ENCODE assay signal across 8 cellular contexts in genomic region chr1:20732588-20733360, GRCh38. TPM values are rescaled to one million over a fixed set of nuclear protein-coding genes. Genes with fewer than 3 reads are reported as not detected.
A peak's percentile ranks its signal among the peaks of the same experiment; 100 is the strongest.
DNase-seq lines count a peak whose midpoint lies in the region; ATAC-seq and TF ChIP-seq lines count a peak whose summit lies in the region.

Gene SH2D5, minus strand, starts transcription at chr1:20732703. Its CDS starts 4,659 bp downstream, at chr1:20728044.

- intact Hi-C loops in adrenal gland (cut with DNase I), result no loop called here
- intact Hi-C loops in left cardiac atrium (cut with DNase I), result no loop called here
- intact Hi-C loops in posterior cingulate gyrus (cut with DNase I), result no loop called here

- peak within 1 kb of the TSS in 3 of 4 donors; percentile 36 to 81 (median 45) for H3K4me3 ChIP-seq in adrenal gland

- no peaks in the 10 kb centered on the region for H3K9me3 ChIP-seq in adrenal gland (replicated peaks in 1 of 3)

- DNase-seq in DMS 273 (lab: John Stamatoyannopoulos, UW; ENCODE audit: unreplicated experiment) (peak; percentile 91), LHCN-M2 (ENCODE audit: low read depth) (peak; percentile 93), SW 1271 (lab: John Stamatoyannopoulos, UW) (peak; percentile 94 to 95), adrenal gland (peak; percentile 80 to 94 (median 93)), left cardiac atrium (peak; percentile 75), posterior cingulate gyrus (peak in 9 of 10 donors; percentile 40 to 94 (median 68)), type B pancreatic cell (ENCODE audit: extremely low spot score, unreplicated experiment) (no peak)

- no peaks in the 10 kb centered on the region for H3K27me3 ChIP-seq in adrenal gland

- peaks cover 53% of the 10 kb centered on the region for H3K27me3 Mint-ChIP-seq in type B pancreatic cell

- H3K36me3 ChIP-seq in adrenal gland (replicated peaks in 1 of 2), result peaks cover 0 to 11% of the 10 kb centered on the region in 2 donors

- no peaks in the 10 kb centered on the region for H3K9me3 Mint-ChIP-seq in type B pancreatic cell

- H3K36me3 Mint-ChIP-seq in type B pancreatic cell, result no peaks in the 10 kb centered on the region

- ATAC-seq in GM21390 (IDR thresholded peaks at IDR 0.05; ENCODE audit: unreplicated experiment) (peak; percentile 51), left cardiac atrium (peak; percentile 66 to 83)

- peak within 1 kb of the TSS; percentile 89 for H3K4me3 Mint-ChIP-seq in type B pancreatic cell

- H3K4me1 ChIP-seq in adrenal gland (replicated peaks in 1 of 2), result peaks cover 15 to 16% of the 10 kb centered on the region in 2 donors

- peaks cover 8% of the 10 kb centered on the region for H3K4me1 Mint-ChIP-seq in type B pancreatic cell (ENCODE audit: unreplicated experiment)

- peak within 1 kb of the TSS in 4 of 5 donors; percentile 13 to 92 (median 70) for H3K27ac ChIP-seq in adrenal gland

- TF ChIP-seq CTCF in adrenal gland (IDR thresholded peaks at IDR 0.05) (peak in 5 of 6 experiments; percentile 22 to 36 (median 31)), type B pancreatic cell (conservative IDR thresholded peaks at IDR 0.05) (peak; percentile 50)

- peak within 1 kb of the TSS; percentile 79 for H3K27ac Mint-ChIP-seq in type B pancreatic cell

- 0 to 1% (median 0%) methylated on average over 6 to 38 of the region's 38 CpGs for WGBS in adrenal gland, 4 donors

- peak; percentile 18 to 74 for TF ChIP-seq POLR2A in adrenal gland (IDR thresholded peaks at IDR 0.05)

RNA-seq across cellular contexts. Expression of gene SH2D5, which starts in this region (rescaled TPM):
- total RNA-seq in LHCN-M2 (2014; rRNA removed) (0.71 and 0.98 TPM in 2 replicates), adrenal gland (1 to 10 TPM in 1 of 8 donors, under 1 TPM in 4, not detected in 3; 0.19 to 1.9 (median 0.54) TPM), left cardiac atrium (under 1 TPM; 0.18 to 0.44 TPM), type B pancreatic cell (ENCODE audit: low replicate concordance) (1.2 and 1.4 TPM in 2 replicates)
- 5.3 TPM for polyA plus RNA-seq in LHCN-M2 (2012)
- under 1 TPM; 0.07 to 0.64 (median 0.17) TPM for polyA plus RNA-seq in adrenal gland

Comparison
In these comparisons a context has a peak if more than half of its experiments do, and no peak if none do; other contexts are left out.
1. Peak in DNase-seq and ATAC-seq in left cardiac atrium; RNA of the gene not detected or under 1 TPM.